In genomic region chr2:8669157-8669852, GRCh38 we compare ENCODE assay signal across 16 cellular contexts. TPM values are rescaled to one million over a fixed set of nuclear protein-coding genes. Genes with fewer than 3 reads are reported as not detected.
A peak's percentile ranks its signal among the peaks of the same experiment; 100 is the strongest.
DNase-seq lines count a peak whose midpoint lies in the region; ATAC-seq and TF ChIP-seq lines count a peak whose summit lies in the region.
"Had no signal": no experiment of that assay in that cellular context is flagged by ENCODE, and none has a peak within 500 bp of the region (broad histone marks: within the 10 kb centered on the region; RNA-seq: fewer than 3 reads in every experiment).

No MANE protein-coding gene starts in this region.

- DNase-seq in GM04503 (ENCODE audit: low read depth) (peak; percentile 98), astrocyte of the hippocampus (ENCODE audit: low read depth, low spot score) (peak; percentile 89), left cardiac atrium (peak; percentile 52), putamen (ENCODE audit: low spot score) (peak; percentile 84), NCI-H2171 (lab: John Stamatoyannopoulos, UW) (no peak), natural killer cell (no peak)
- DNase-seq in activated naive CD4-positive, alpha-beta T cell treated with anti-CD3 and anti-CD28 coated beads for 36 hours = no peak
- DNase-seq: activated CD4-positive, alpha-beta T cell treated with anti-CD3 and anti-CD28 coated beads, Interleukin-2, amount 50 U/mL, for 4 hours; DND-41; NCI-H1048; NCI-H226; pancreas; RPMI8226; T-helper 9 cell; uterus had no signal

- H3K27ac Mint-ChIP-seq in natural killer cell = no peak overlapping the region
- no peak overlapping the region for H3K27ac Mint-ChIP-seq in activated naive CD4-positive, alpha-beta T cell treated with anti-CD3 and anti-CD28 coated beads for 36 hours

- peaks cover 10% of the 10 kb centered on the region for H3K36me3 Mint-ChIP-seq in natural killer cell
- peaks cover 5% of the 10 kb centered on the region for H3K36me3 Mint-ChIP-seq in activated naive CD4-positive, alpha-beta T cell treated with anti-CD3 and anti-CD28 coated beads for 36 hours (ENCODE audit: low read depth)

- TF ChIP-seq CTCF in natural killer cell (IDR thresholded peaks at IDR 0.05) = no peak

- intact Hi-C loops in left cardiac atrium (cut with DNase I) (no loop called here), natural killer cell (cut with micrococcal nuclease) (no loop called here)
- intact Hi-C loops in activated naive CD4-positive, alpha-beta T cell treated with anti-CD3 and anti-CD28 coated beads for 36 hours (cut with micrococcal nuclease) = no loop called here

- H3K27me3 Mint-ChIP-seq in natural killer cell (ENCODE audit: low read depth in 2 of 2) = peaks cover 0 to 3% of the 10 kb centered on the region in 2 donors
- peaks cover 6% of the 10 kb centered on the region for H3K27me3 Mint-ChIP-seq in activated naive CD4-positive, alpha-beta T cell treated with anti-CD3 and anti-CD28 coated beads for 36 hours (ENCODE audit: low read depth)

- no peak overlapping the region for H3K4me3 Mint-ChIP-seq in natural killer cell
- H3K4me3 Mint-ChIP-seq in activated naive CD4-positive, alpha-beta T cell treated with anti-CD3 and anti-CD28 coated beads for 36 hours = no peak overlapping the region

- peak; percentile 75 to 87 for ATAC-seq in left cardiac atrium
- no peak for ATAC-seq in HG03565 (IDR thresholded peaks at IDR 0.05; ENCODE audit: unreplicated experiment)
- ATAC-seq in natural killer cell = no peak

- peaks cover 2 to 7% of the 10 kb centered on the region in 2 donors for H3K9me3 Mint-ChIP-seq in natural killer cell
- H3K9me3 Mint-ChIP-seq in activated naive CD4-positive, alpha-beta T cell treated with anti-CD3 and anti-CD28 coated beads for 36 hours = peaks cover 8% of the 10 kb centered on the region

- peaks cover 13 to 20% of the 10 kb centered on the region in 2 donors for H3K4me1 Mint-ChIP-seq in natural killer cell
- H3K4me1 Mint-ChIP-seq in activated naive CD4-positive, alpha-beta T cell treated with anti-CD3 and anti-CD28 coated beads for 36 hours (ENCODE audit: low read depth) = peaks cover 6% of the 10 kb centered on the region

- CTCF ChIA-PET in activated naive CD4-positive, alpha-beta T cell treated with anti-CD3 and anti-CD28 coated beads for 36 hours (lab: Charles Lee) = interaction anchor here (0.6 to 1.5 kb wide), 2 partner anchors 12 to 474 kb away, joined by 3 to 4 read pairs; no protein-coding TSS in a partner anchor

RNA-seq across cellular contexts. Expression of gene ID2, which starts 12.6 kb away (rescaled TPM):
- total RNA-seq in left cardiac atrium (10 to 100 TPM; 47.5 to 68.2 TPM), natural killer cell (100 to 1,000 TPM; 185 to 209 (median 191) TPM)
- 10 to 100 TPM; 73.9 to 81.9 TPM for total RNA-seq in activated naive CD4-positive, alpha-beta T cell treated with anti-CD3 and anti-CD28 coated beads for 36 hours

Comparison
In these comparisons a context has a peak if more than half of its experiments do, and no peak if none do; other contexts are left out.
1. DNase-seq: peak in GM04503 (single experiment), astrocyte of the hippocampus (single experiment), left cardiac atrium (single experiment) and putamen (single experiment); none in NCI-H2171 (single experiment), natural killer cell (single experiment) and activated naive CD4-positive, alpha-beta T cell treated with anti-CD3 and anti-CD28 coated beads for 36 hours (single experiment).
2. ATAC-seq: peak in left cardiac atrium (2 of 2); none in HG03565 (single experiment) and natural killer cell (0 of 3).